In the genomic region with DNA sequence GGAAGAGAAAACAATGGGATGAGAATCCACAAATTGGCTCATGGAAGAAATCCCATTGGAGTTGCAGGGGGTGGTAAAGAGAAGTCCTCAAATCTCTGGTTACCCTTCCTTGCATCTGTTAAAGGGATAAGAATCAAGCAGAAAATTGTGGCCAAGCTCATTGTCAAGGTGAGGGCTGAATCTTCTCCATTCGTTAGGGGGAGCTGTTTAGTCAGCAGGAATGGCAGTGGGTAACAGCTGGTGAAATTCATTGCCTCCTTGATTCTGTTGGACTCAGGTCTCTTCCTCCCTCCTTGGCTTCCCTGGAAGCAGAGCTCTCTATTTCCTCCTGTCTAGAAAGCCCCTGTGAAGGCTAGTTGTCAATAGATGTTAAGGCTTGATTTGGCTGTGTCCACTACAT, we compare ENCODE assay signal across 13 cellular contexts.
A peak's percentile ranks its signal among the peaks of the same experiment; 100 is the strongest.
DNase-seq lines count a peak whose midpoint lies in the region; ATAC-seq and TF ChIP-seq lines count a peak whose summit lies in the region.
"Had no signal": no experiment of that assay in that cellular context is flagged by ENCODE, and none has a peak within 500 bp of the region (broad histone marks: within the 10 kb centered on the region; RNA-seq: fewer than 3 reads in every experiment).

No MANE protein-coding gene starts in this region.

- no peaks in the 10 kb centered on the region for H3K9me3 ChIP-seq in mammary epithelial cell (replicated peaks; ENCODE audit: insufficient read depth, low read length)
- no peaks in the 10 kb centered on the region for H3K9me3 ChIP-seq in testis
- H3K9me3 ChIP-seq: SJCRH30 had no signal

- H3K4me2 ChIP-seq in mammary epithelial cell (ENCODE audit: insufficient read depth, low read depth, low read length) (no peak overlapping the region), mesendoderm (ENCODE audit: low read length) (no peak overlapping the region)

- no peak overlapping the region for H4K5ac ChIP-seq in mesendoderm (ENCODE audit: low read length)

- H3K36me3 ChIP-seq in mammary epithelial cell (ENCODE audit: insufficient read depth, low read length) (no peaks in the 10 kb centered on the region), mesendoderm (ENCODE audit: control insufficient read depth, insufficient read depth, low read length) (no peaks in the 10 kb centered on the region), testis (ENCODE audit: low read depth, missing control alignments) (no peaks in the 10 kb centered on the region)
- H3K36me3 ChIP-seq: SJCRH30 had no signal

- H2AFZ ChIP-seq in mammary epithelial cell (ENCODE audit: low read depth, low read length), result no peak overlapping the region

- no peak overlapping the region for H2BK120ac ChIP-seq in mesendoderm (ENCODE audit: low read depth, low read length)

- no peak overlapping the region for H4K8ac ChIP-seq in mesendoderm (ENCODE audit: low read depth, low read length)

- TF ChIP-seq POLR2A in NB4 (IDR thresholded peaks at IDR 0.05; ENCODE audit: extremely low read depth, insufficient read length) (no peak), testis (IDR thresholded peaks at IDR 0.05) (no peak)

- H2BK5ac ChIP-seq in mesendoderm (ENCODE audit: low read length), result no peak overlapping the region

- H3K23ac ChIP-seq in mesendoderm (ENCODE audit: low read length), result no peak overlapping the region

- no peak overlapping the region for H3K4me3 ChIP-seq in NB4 (ENCODE audit: low read depth, low read length)
- H3K4me3 ChIP-seq in mammary epithelial cell (replicated peaks in 1 of 3; ENCODE audit: insufficient read depth in 1 of 3, low read depth in 2 of 3, low read length in 3 of 3), result no peak overlapping the region
- H3K4me3 ChIP-seq in mesendoderm (ENCODE audit: low read length), result no peak overlapping the region
- no peak overlapping the region for H3K4me3 ChIP-seq in testis
- H3K4me3 ChIP-seq: SJCRH30 had no signal

- no peaks in the 10 kb centered on the region for H4K20me1 ChIP-seq in mammary epithelial cell (ENCODE audit: insufficient read depth, low read length)

- no peak overlapping the region for H3K56ac ChIP-seq in mesendoderm (ENCODE audit: low read length)

- peak; percentile 34 for TF ChIP-seq CTCF in NB4 (IDR thresholded peaks at IDR 0.05; ENCODE audit: low read depth, low read length)
- peak; percentile 33 to 65 for TF ChIP-seq CTCF in mammary epithelial cell (conservative IDR thresholded peaks at IDR 0.05 in 1 of 2, IDR thresholded peaks at IDR 0.05 in 1 of 2; ENCODE audit: extremely low read depth in 1 of 2, insufficient read depth in 1 of 2, low read depth in 1 of 2, low read length in 2 of 2)
- no peak for TF ChIP-seq CTCF in testis (IDR thresholded peaks at IDR 0.05)

- H3K4me1 ChIP-seq in mammary epithelial cell (ENCODE audit: insufficient read depth, low read length), result no peaks in the 10 kb centered on the region
- no peaks in the 10 kb centered on the region for H3K4me1 ChIP-seq in mesendoderm (ENCODE audit: control insufficient read depth, low read depth, low read length)
- no peaks in the 10 kb centered on the region for H3K4me1 ChIP-seq in testis
- H3K4me1 ChIP-seq: SJCRH30 had no signal

- CTCF ChIA-PET in mammary epithelial cell (lab: Charles Lee; ENCODE audit: low non-redundant PET), result interaction anchor here (0.6 to 1.0 kb wide), 6 partner anchors 20 to 708 kb away, joined by 3 to 11 read pairs (median 4); no protein-coding TSS in a partner anchor

- H3K27ac ChIP-seq in mammary epithelial cell (ENCODE audit: insufficient read depth, low read depth, low read length) (no peak overlapping the region), mesendoderm (ENCODE audit: low read depth, low read length) (no peak overlapping the region), testis (no peak overlapping the region)
- H3K27ac ChIP-seq: SJCRH30 had no signal

- intact Hi-C loops in mammary epithelial cell (cut with micrococcal nuclease), result loop anchor here (1.0 to 5.0 kb wide), 3 partner anchors 177 to 614 kb away; a partner anchor contains a TSS
- intact Hi-C loops in left colon (cut with DNase I, micrococcal nuclease), result no loop called here
- intact Hi-C loops in testis (cut with DNase I; ENCODE audit: low total_unique reads), result no loop called here

- ATAC-seq in left colon, result no peak
- ATAC-seq: natural killer cell; stimulated activated naive CD8-positive, alpha-beta T cell treated with anti-CD3 and anti-CD28 coated beads, Interleukin-15, amount 100 ng/mL, for 72 hours had no signal

- H3K18ac ChIP-seq in mesendoderm (ENCODE audit: low read length), result no peak overlapping the region

- H3K27me3 ChIP-seq in mammary epithelial cell (ENCODE audit: insufficient read depth, low read length) (no peaks in the 10 kb centered on the region), mesendoderm (ENCODE audit: insufficient read depth, low read length, poor library complexity) (no peaks in the 10 kb centered on the region), testis (no peaks in the 10 kb centered on the region)
- H3K27me3 ChIP-seq: SJCRH30 had no signal

- BruUV-seq in mammary epithelial cell (replicated peaks; lab: Mats Ljungman, UMichigan), result no TSS peak

- dilution Hi-C loops in mammary epithelial cell (cut with HindIII; ENCODE audit: low sequenced_read_pairs), result no loop called here

- WGBS in mammary epithelial cell (ENCODE audit: low coverage, missing lambda C conversion rate), result 67% methylated on average over 1 of the region's 1 CpG
- no CpG with 5 or more reads among the region's 1 CpG for WGBS in mesendoderm (ENCODE audit: extremely low coverage, insufficient coverage, low lambda C conversion rate)
- 40 to 70% methylated on average over 1 of the region's 1 CpG for WGBS in testis, 2 donors

- no peak overlapping the region for H2BK15ac ChIP-seq in mesendoderm (replicated peaks; ENCODE audit: low read depth)

- DNase-seq in ELF-1 (ENCODE audit: low read depth, low spot score) (peak; percentile 22), NB4 (ENCODE audit: low read depth) (peak; percentile 3), mammary epithelial cell (peak; percentile 23), mesendoderm (peak; percentile 74), left colon (no peak), testis (no peak)
- no peak for DNase-seq in activated CD4-positive, alpha-beta T cell treated with anti-CD3 and anti-CD28 coated beads for 1 hour
- DNase-seq: hippocampal formation; MM.1S; natural killer cell; stimulated activated CD4-positive, alpha-beta T cell treated with anti-CD3 and anti-CD28 coated beads, Interleukin-15, amount 100 ng/mL, for 24 hours; stimulated activated naive CD8-positive, alpha-beta T cell treated with anti-CD3 and anti-CD28 coated beads, Interleukin-15, amount 100 ng/mL, for 72 hours had no signal

- no peak overlapping the region for H3K4ac ChIP-seq in mesendoderm (ENCODE audit: low read depth, low read length)

- no peaks in the 10 kb centered on the region for H3K79me1 ChIP-seq in mesendoderm (ENCODE audit: low read length)

- H3K9ac ChIP-seq in mammary epithelial cell (ENCODE audit: insufficient read depth, low read length) (no peak overlapping the region), mesendoderm (ENCODE audit: low read length) (no peak overlapping the region)

- no peak overlapping the region for H2AK5ac ChIP-seq in mesendoderm (ENCODE audit: low read length)

- H3K79me2 ChIP-seq in mammary epithelial cell (ENCODE audit: insufficient read depth, low read length) (no peaks in the 10 kb centered on the region), mesendoderm (ENCODE audit: control insufficient read depth, insufficient read depth, low read length) (no peaks in the 10 kb centered on the region)

- in situ Hi-C loops in mammary epithelial cell (cut with MboI; ENCODE audit: low sequenced_read_pairs in 2 of 2), result no loop called here

Comparison
In these comparisons a context has a peak if more than half of its experiments do, and no peak if none do; other contexts are left out.
1. DNase-seq: peak in ELF-1 (single experiment), NB4 (single experiment), mammary epithelial cell (single experiment) and mesendoderm (single experiment); none in left colon (0 of 2), testis (single experiment) and activated CD4-positive, alpha-beta T cell treated with anti-CD3 and anti-CD28 coated beads for 1 hour (single experiment).
2. CTCF ChIP-seq: peak in NB4 (single experiment) and mammary epithelial cell (2 of 2); none in testis (0 of 3).